8 cellular contexts compared by ENCODE assay signal in the genomic region with DNA sequence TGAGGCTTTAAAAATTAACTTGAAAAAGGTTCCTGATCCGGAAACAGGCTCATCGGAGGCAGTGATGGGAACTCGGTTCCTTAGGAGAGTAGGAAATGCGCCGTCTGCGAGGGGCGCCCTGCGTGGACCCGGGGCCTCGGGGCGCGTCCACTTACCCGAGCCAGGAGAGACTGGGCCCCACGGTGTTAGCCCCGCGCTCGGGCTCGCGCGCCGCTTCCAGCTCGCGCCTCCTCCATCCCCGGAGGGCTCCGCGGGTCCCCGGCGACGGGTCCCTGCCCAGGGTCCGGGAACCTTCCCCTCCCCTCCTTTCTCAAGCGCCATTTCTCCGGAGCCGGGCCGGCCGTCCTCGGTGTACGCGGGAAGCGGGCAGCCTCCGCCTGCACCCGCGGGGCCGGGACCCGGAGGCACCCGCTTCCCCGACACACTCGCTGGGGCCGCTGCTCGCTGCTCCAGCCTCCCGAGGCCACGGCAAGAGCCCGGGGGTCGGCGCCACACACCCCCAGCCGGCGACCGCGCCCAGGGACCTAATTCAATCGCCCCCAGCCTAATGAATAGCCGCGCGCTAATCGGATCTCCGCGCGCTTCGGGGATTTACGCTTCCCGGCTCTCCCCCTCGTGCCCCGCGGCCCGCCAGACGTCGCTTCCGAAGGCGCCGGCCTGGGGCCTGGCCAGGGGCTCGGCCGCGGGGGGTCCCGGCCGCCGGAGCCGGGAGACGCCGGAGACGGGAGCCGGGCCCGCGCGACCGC. TPM values are rescaled to one million over a fixed set of nuclear protein-coding genes. Genes with fewer than 3 reads are reported as not detected.
DNase-seq lines count a peak whose midpoint lies in the region; ATAC-seq, FAIRE-seq and TF ChIP-seq lines count a peak whose summit lies in the region.

No MANE protein-coding gene starts in this region.

- H3K27ac Mint-ChIP-seq in GM23338 (no peak overlapping the region), T-cell (no peak overlapping the region)

- H3K9me3 ChIP-seq in left ventricle myocardium inferior (replicated peaks) (no peaks in the 10 kb centered on the region), gastrocnemius medialis (no peaks in the 10 kb centered on the region)

- intact Hi-C loops in left ventricle myocardium inferior (cut with micrococcal nuclease): no loop called here
- intact Hi-C loops in gastrocnemius medialis (cut with DNase I; ENCODE audit: low total_unique reads): no loop called here

- no peaks in the 10 kb centered on the region for H3K79me2 ChIP-seq in GM23338 (replicated peaks; ENCODE audit: insufficient read depth)

- in situ Hi-C loops in gastrocnemius medialis (cut with MboI; ENCODE audit: low sequenced_read_pairs in 4 of 4): loop anchor here in 1 of 4 donors (10.0 kb wide), 1 partner anchor 98 kb away; the partner anchor contains the start of gene SLC38A10

- ATAC-seq in GM23338 (no peak), T-cell (replicated peaks in 1 of 4) (no peak), gastrocnemius medialis (no peak), HG03521 (IDR thresholded peaks at IDR 0.05; ENCODE audit: unreplicated experiment) (no peak), HG02678 (IDR thresholded peaks at IDR 0.05; ENCODE audit: unreplicated experiment) (no peak)

- TF ChIP-seq POLR2A in gastrocnemius medialis (IDR thresholded peaks at IDR 0.05): no peak

- H3K4me3 Mint-ChIP-seq in GM23338 (peak overlapping the region; percentile 58), T-cell (peak overlapping the region in 2 of 3 donors; percentile 12 to 34)

- H2AFZ ChIP-seq in GM23338: no peak overlapping the region

- DNase-seq in GM23338 (ENCODE audit: low spot score): peak; percentile 62
- DNase-seq in T-cell: no peak
- peak; percentile 48 for DNase-seq in left ventricle myocardium inferior
- no peak for DNase-seq in gastrocnemius medialis
- DNase-seq in cerebellar cortex (ENCODE audit: low spot score): no peak
- no peak for DNase-seq in frontal cortex (ENCODE audit: low spot score in 2 of 2)

- H3K27me3 ChIP-seq in GM23338 (ENCODE audit: insufficient read depth): peaks cover 88% of the 10 kb centered on the region
- no peaks in the 10 kb centered on the region for H3K27me3 ChIP-seq in left ventricle myocardium inferior (ENCODE audit: low read depth)
- H3K27me3 ChIP-seq in gastrocnemius medialis: no peaks in the 10 kb centered on the region

- H3K4me2 ChIP-seq in GM23338: peak overlapping the region; percentile 78

- H3K27ac ChIP-seq in GM23338 (ENCODE audit: low read depth) (no peak overlapping the region), left ventricle myocardium inferior (replicated peaks) (peak overlapping the region; percentile 100), gastrocnemius medialis (peak overlapping the region; percentile 98 to 99 (median 98))

- FAIRE-seq in frontal cortex (lab: Jason Lieb, UNC): no peak

- POLR2A ChIA-PET in T-cell (lab: Charles Lee): no interaction called here

- peaks cover 10% of the 10 kb centered on the region for H4K20me1 ChIP-seq in GM23338 (replicated peaks; ENCODE audit: insufficient read depth)

- no peaks in the 10 kb centered on the region for H3K9me2 ChIP-seq in GM23338 (ENCODE audit: insufficient read depth)

- CTCF ChIA-PET in T-cell (lab: Charles Lee): no interaction called here

- H3K36me3 Mint-ChIP-seq in GM23338 (ENCODE audit: low read depth): no peaks in the 10 kb centered on the region; the same call in 2 of the 3 replicates
- no peaks in the 10 kb centered on the region for H3K36me3 Mint-ChIP-seq in T-cell

- H3K9me3 Mint-ChIP-seq in GM23338: no peaks in the 10 kb centered on the region; the same call in 1 of the 3 replicates
- no peaks in the 10 kb centered on the region for H3K9me3 Mint-ChIP-seq in T-cell

- TF ChIP-seq CTCF in GM23338 (conservative IDR thresholded peaks at IDR 0.05; ENCODE audit: low read depth in 2 of 2) (no peak), left ventricle myocardium inferior (IDR thresholded peaks at IDR 0.05; ENCODE audit: borderline replicate concordance) (no peak), gastrocnemius medialis (IDR thresholded peaks at IDR 0.05 in 4 of 5, conservative IDR thresholded peaks at IDR 0.05 in 1 of 5) (no peak)

- peaks cover 64% of the 10 kb centered on the region for H3K4me1 ChIP-seq in GM23338 (ENCODE audit: insufficient read depth)
- H3K4me1 ChIP-seq in left ventricle myocardium inferior: peaks cover 92% of the 10 kb centered on the region
- H3K4me1 ChIP-seq in gastrocnemius medialis: peaks cover 41 to 45% of the 10 kb centered on the region in 2 donors

- H3K27me3 Mint-ChIP-seq in GM23338 (ENCODE audit: insufficient read depth, low read depth, poor library complexity): peaks cover 76% of the 10 kb centered on the region
- H3K27me3 Mint-ChIP-seq in T-cell: peaks cover 32 to 70% of the 10 kb centered on the region in 2 donors

- H3K36me3 ChIP-seq in GM23338 (ENCODE audit: insufficient read depth): no peaks in the 10 kb centered on the region
- no peaks in the 10 kb centered on the region for H3K36me3 ChIP-seq in left ventricle myocardium inferior
- H3K36me3 ChIP-seq in gastrocnemius medialis: no peaks in the 10 kb centered on the region

- H3K4me1 Mint-ChIP-seq in GM23338 (peaks cover 45% of the 10 kb centered on the region), T-cell (peaks cover 18 to 28% (median 23%) of the 10 kb centered on the region in 3 donors)

- H3F3A ChIP-seq in GM23338 (replicated peaks; ENCODE audit: low read depth): peaks cover 14% of the 10 kb centered on the region; the same call in 1 of the 2 replicates

- H3K4me3 ChIP-seq in GM23338 (peak overlapping the region; percentile 50), left ventricle myocardium inferior (peak overlapping the region; percentile 96), gastrocnemius medialis (peak overlapping the region; percentile 72 to 93 (median 80))

TF ChIP-seq in GM23338, 12 proteins besides CTCF, POLR2A, EP300 and RAD21:
- TF ChIP-seq JUNB (IDR thresholded peaks at IDR 0.05; ENCODE audit: unreplicated experiment) (no peak), ZNF462 (CRISPR knock-in tag; IDR thresholded peaks at IDR 0.05) (no peak), EZH2 (IDR thresholded peaks at IDR 0.05; ENCODE audit: low read depth, unreplicated experiment) (peak; percentile 9)
TF ChIP-seq in GM23338: peak in this region for 1.

RNA-seq across cellular contexts. Expression of gene BAHCC1, which starts 2.2 kb away (rescaled TPM):
- 1.1 and 1.8 TPM in 2 replicates for total RNA-seq in GM23338 (2014; rRNA removed; shearing (Covaris generic))
- polyA plus RNA-seq in GM23338 (2016; fragmentation: Nextera tagmentation; extraction: Ambion mirVana): 0.17 and 0.24 TPM in 2 replicates
- total RNA-seq in T-cell: under 1 TPM; 0.23 to 0.82 (median 0.33) TPM
- 7.3 TPM for total RNA-seq in left ventricle myocardium inferior
- 1 to 10 TPM; 2.5 to 8.4 (median 5.8) TPM for total RNA-seq in gastrocnemius medialis
- total RNA-seq in frontal cortex: 5.7 TPM

Comparison
In these comparisons a context has a peak if more than half of its experiments do, and no peak if none do; other contexts are left out.
1. DNase-seq: peak in GM23338 (single experiment) and left ventricle myocardium inferior (single experiment); none in T-cell (0 of 34), gastrocnemius medialis (0 of 2), cerebellar cortex (single experiment) and frontal cortex (0 of 2).
2. Peak in every context shown above with its lines, with median percentiles within 50 percentile points of each other: H3K4me3 ChIP-seq.